15 cellular contexts compared by ENCODE assay signal in the genomic region with DNA sequence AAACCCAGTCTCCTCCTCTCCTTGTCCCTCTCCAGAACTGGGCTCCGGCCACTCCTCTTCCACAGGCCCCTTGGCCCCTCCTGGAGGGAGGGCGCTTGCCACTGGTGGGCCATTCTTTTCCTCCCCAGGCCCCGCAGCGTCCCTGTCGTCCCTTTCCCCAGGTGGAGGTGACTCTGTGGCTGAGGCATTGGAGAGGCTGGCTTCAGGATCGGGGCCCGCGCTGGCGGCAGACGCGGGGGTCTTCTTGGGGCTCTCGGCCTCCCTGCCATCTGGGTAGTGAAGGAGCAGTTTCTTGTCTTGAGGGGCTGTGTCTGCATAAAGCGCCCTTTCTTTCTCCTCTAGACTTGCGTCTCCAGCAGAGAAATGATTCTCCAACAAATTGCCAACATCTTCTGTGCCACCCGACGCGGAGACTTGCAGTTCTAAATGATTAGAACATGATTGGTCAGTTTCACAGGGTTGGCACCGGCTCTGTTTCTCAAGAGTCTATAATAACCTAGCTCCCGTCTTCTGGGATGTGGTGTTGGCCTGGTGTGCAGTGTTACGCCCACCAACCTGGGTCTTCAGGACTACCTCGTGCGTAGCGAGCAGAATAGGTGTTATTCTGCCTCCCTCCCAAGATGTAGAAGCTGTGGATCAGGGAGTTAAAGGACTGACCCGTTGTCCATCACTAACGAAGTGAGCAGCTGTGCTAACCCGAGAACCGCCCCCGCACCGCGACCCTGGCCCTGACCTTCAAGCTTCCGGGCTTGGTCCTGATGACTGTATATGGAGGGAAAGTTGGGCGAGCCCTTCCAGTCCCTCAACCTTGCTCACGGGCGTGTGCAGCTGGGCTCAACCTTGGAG. TPM values are rescaled to one million over a fixed set of nuclear protein-coding genes. Genes with fewer than 3 reads are reported as not detected.
"Had no signal": no experiment of that assay in that cellular context is flagged by ENCODE, and none has a peak within 500 bp of the region (broad histone marks: within the 10 kb centered on the region; RNA-seq: fewer than 3 reads in every experiment).

No MANE protein-coding gene starts in this region.

- H3K4me3 Mint-ChIP-seq: activated CD8-positive, alpha-beta memory T cell treated with anti-CD3 and anti-CD28 coated beads, Interleukin-2, amount 10 ng/mL, durations not matched to agents 7 days and 5 days; activated naive CD4-positive, alpha-beta T cell treated with anti-CD3 and anti-CD28 coated beads for 36 hours; activated naive CD8-positive, alpha-beta T cell treated with anti-CD3 and anti-CD28 coated beads, Interleukin-2, amount 50 U/mL, for 24 hours; natural killer cell treated with Interleukin-12 subunit alpha and Interleukin-12 subunit beta and Interleukin-15 and Interleukin-18, amount 100 ng/mL, for 72 hours; stimulated activated naive B cell treated with anti-CD40 and anti-IgM and Interleukin-4, amounts not matched to agents 10 μg/mL and 1 μg/mL and 100 μg/mL, for 72 hours had no signal

- DNase-seq: activated CD4-positive, alpha-beta T cell treated with anti-CD3 and anti-CD28 coated beads for 1 hour; activated CD4-positive, alpha-beta T cell treated with anti-CD3 and anti-CD28 coated beads, Interleukin-2, amount 50 U/mL, for 4 hours; activated CD8-positive, alpha-beta memory T cell treated with anti-CD3 and anti-CD28 coated beads, Interleukin-2, amount 10 ng/mL, durations not matched to agents 7 days and 5 days; activated naive CD4-positive, alpha-beta T cell treated with anti-CD3 and anti-CD28 coated beads for 36 hours; activated naive CD8-positive, alpha-beta T cell treated with anti-CD3 and anti-CD28 coated beads, Interleukin-2, amount 50 U/mL, for 24 hours; activated T-cell treated with anti-CD3 and anti-CD28 coated beads, Interleukin-2, amount 50 U/mL, for 1 hour; colonic mucosa; hypothalamus; kidney; stimulated activated naive B cell treated with anti-CD40 and anti-IgM and Interleukin-4, amounts not matched to agents 10 μg/mL and 1 μg/mL and 100 μg/mL, for 72 hours; T-helper 1 cell; tibial artery had no signal

- H3K9me3 Mint-ChIP-seq: activated naive CD4-positive, alpha-beta T cell treated with anti-CD3 and anti-CD28 coated beads for 36 hours; activated naive CD8-positive, alpha-beta T cell treated with anti-CD3 and anti-CD28 coated beads, Interleukin-2, amount 50 U/mL, for 24 hours; activated T-helper 2 cell treated with anti-CD3 and anti-CD28 coated beads, Interferon-gamma antibody, Interleukin-2, Interleukin-4, amounts not matched to agents 10 μg/mL and 5 μg/mL and 100 μg/mL, durations not matched to agents 14 hours and 24 hours and 36 hours; natural killer cell treated with Interleukin-12 subunit alpha and Interleukin-12 subunit beta and Interleukin-15 and Interleukin-18, amount 100 ng/mL, for 72 hours; stimulated activated naive B cell treated with anti-CD40 and anti-IgM and Interleukin-4, amounts not matched to agents 10 μg/mL and 1 μg/mL and 100 μg/mL, for 72 hours had no signal

- ATAC-seq: activated CD8-positive, alpha-beta memory T cell treated with anti-CD3 and anti-CD28 coated beads, Interleukin-2, amount 10 ng/mL, durations not matched to agents 7 days and 5 days; esophagus mucosa; natural killer cell treated with Interleukin-12 subunit alpha and Interleukin-12 subunit beta and Interleukin-15 and Interleukin-18, amount 100 ng/mL, for 72 hours; stimulated activated naive B cell treated with anti-CD40 and anti-IgM and Interleukin-4, amounts not matched to agents 10 μg/mL and 1 μg/mL and 100 μg/mL, for 72 hours had no signal

- H3K27ac Mint-ChIP-seq: activated CD8-positive, alpha-beta memory T cell treated with anti-CD3 and anti-CD28 coated beads, Interleukin-2, amount 10 ng/mL, durations not matched to agents 7 days and 5 days; activated naive CD4-positive, alpha-beta T cell treated with anti-CD3 and anti-CD28 coated beads for 36 hours; activated naive CD8-positive, alpha-beta T cell treated with anti-CD3 and anti-CD28 coated beads, Interleukin-2, amount 50 U/mL, for 24 hours; activated T-helper 2 cell treated with anti-CD3 and anti-CD28 coated beads, Interferon-gamma antibody, Interleukin-2, Interleukin-4, amounts not matched to agents 10 μg/mL and 5 μg/mL and 100 μg/mL, durations not matched to agents 14 hours and 24 hours and 36 hours; natural killer cell treated with Interleukin-12 subunit alpha and Interleukin-12 subunit beta and Interleukin-15 and Interleukin-18, amount 100 ng/mL, for 72 hours; stimulated activated naive B cell treated with anti-CD40 and anti-IgM and Interleukin-4, amounts not matched to agents 10 μg/mL and 1 μg/mL and 100 μg/mL, for 72 hours had no signal

- H3K36me3 Mint-ChIP-seq: activated CD8-positive, alpha-beta memory T cell treated with anti-CD3 and anti-CD28 coated beads, Interleukin-2, amount 10 ng/mL, durations not matched to agents 7 days and 5 days; natural killer cell treated with Interleukin-12 subunit alpha and Interleukin-12 subunit beta and Interleukin-15 and Interleukin-18, amount 100 ng/mL, for 72 hours; stimulated activated naive B cell treated with anti-CD40 and anti-IgM and Interleukin-4, amounts not matched to agents 10 μg/mL and 1 μg/mL and 100 μg/mL, for 72 hours had no signal

RNA-seq across cellular contexts. Expression of gene SRL, which starts 34.0 kb away (rescaled TPM):
- total RNA-seq: activated CD8-positive, alpha-beta memory T cell treated with anti-CD3 and anti-CD28 coated beads, Interleukin-2, amount 10 ng/mL, durations not matched to agents 7 days and 5 days; activated naive CD4-positive, alpha-beta T cell treated with anti-CD3 and anti-CD28 coated beads for 36 hours; activated T-helper 2 cell treated with anti-CD3 and anti-CD28 coated beads, Interferon-gamma antibody, Interleukin-2, Interleukin-4, amounts not matched to agents 10 μg/mL and 5 μg/mL and 100 μg/mL, durations not matched to agents 14 hours and 24 hours and 36 hours; natural killer cell treated with Interleukin-12 subunit alpha and Interleukin-12 subunit beta and Interleukin-15 and Interleukin-18, amount 100 ng/mL, for 72 hours had no signal
